1 cellular context compared by ENCODE assay signal in the genomic region with DNA sequence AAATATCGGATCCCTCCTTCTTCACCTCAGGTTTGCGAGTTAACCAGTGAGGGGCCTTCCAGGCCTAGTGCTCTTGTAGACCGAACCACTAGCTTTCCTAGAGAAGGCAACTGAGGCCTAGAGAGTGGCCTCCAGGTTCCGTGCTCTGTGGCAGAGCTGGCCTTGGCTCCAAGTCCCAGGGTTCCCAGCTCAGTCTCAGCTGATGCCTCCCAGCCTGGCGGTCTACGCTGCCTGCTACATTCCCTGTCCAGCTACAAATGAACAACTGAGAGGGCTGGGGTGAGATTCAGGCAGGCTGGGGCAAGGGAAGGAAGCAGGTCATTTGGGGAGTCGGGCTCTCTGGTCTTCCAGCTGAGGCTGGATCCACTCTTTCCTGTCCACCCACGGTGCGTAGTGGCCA.
TF ChIP-seq lines count a peak whose summit lies in the region.

No MANE protein-coding gene starts in this region.

TF ChIP-seq in HepG2, 621 proteins besides CTCF, POLR2A, EP300 and RAD21:
- TF ChIP-seq, protein P1, sequence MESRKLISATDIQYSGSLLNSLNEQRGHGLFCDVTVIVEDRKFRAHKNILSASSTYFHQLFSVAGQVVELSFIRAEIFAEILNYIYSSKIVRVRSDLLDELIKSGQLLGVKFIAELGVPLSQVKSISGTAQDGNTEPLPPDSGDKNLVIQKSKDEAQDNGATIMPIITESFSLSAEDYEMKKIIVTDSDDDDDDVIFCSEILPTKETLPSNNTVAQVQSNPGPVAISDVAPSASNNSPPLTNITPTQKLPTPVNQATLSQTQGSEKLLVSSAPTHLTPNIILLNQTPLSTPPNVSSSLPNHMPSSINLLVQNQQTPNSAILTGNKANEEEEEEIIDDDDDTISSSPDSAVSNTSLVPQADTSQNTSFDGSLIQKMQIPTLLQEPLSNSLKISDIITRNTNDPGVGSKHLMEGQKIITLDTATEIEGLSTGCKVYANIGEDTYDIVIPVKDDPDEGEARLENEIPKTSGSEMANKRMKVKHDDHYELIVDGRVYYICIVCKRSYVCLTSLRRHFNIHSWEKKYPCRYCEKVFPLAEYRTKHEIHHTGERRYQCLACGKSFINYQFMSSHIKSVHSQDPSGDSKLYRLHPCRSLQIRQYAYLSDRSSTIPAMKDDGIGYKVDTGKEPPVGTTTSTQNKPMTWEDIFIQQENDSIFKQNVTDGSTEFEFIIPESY (CRISPR knock-in tag; IDR thresholded peaks at IDR 0.05), result peak; percentile 48
- TF ChIP-seq, protein P2, sequence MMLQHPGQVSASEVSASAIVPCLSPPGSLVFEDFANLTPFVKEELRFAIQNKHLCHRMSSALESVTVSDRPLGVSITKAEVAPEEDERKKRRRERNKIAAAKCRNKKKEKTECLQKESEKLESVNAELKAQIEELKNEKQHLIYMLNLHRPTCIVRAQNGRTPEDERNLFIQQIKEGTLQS (CRISPR knock-in tag; IDR thresholded peaks at IDR 0.05), result no peak
- TF ChIP-seq, protein P3, sequence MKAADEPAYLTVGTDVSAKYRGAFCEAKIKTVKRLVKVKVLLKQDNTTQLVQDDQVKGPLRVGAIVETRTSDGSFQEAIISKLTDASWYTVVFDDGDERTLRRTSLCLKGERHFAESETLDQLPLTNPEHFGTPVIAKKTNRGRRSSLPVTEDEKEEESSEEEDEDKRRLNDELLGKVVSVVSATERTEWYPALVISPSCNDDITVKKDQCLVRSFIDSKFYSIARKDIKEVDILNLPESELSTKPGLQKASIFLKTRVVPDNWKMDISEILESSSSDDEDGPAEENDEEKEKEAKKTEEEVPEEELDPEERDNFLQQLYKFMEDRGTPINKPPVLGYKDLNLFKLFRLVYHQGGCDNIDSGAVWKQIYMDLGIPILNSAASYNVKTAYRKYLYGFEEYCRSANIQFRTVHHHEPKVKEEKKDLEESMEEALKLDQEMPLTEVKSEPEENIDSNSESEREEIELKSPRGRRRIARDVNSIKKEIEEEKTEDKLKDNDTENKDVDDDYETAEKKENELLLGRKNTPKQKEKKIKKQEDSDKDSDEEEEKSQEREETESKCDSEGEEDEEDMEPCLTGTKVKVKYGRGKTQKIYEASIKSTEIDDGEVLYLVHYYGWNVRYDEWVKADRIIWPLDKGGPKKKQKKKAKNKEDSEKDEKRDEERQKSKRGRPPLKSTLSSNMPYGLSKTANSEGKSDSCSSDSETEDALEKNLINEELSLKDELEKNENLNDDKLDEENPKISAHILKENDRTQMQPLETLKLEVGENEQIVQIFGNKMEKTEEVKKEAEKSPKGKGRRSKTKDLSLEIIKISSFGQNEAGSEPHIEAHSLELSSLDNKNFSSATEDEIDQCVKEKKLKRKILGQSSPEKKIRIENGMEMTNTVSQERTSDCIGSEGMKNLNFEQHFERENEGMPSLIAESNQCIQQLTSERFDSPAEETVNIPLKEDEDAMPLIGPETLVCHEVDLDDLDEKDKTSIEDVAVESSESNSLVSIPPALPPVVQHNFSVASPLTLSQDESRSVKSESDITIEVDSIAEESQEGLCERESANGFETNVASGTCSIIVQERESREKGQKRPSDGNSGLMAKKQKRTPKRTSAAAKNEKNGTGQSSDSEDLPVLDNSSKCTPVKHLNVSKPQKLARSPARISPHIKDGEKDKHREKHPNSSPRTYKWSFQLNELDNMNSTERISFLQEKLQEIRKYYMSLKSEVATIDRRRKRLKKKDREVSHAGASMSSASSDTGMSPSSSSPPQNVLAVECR (CRISPR knock-in tag; IDR thresholded peaks at IDR 0.05; ENCODE audit: borderline replicate concordance), result 0 out of 2 replicates have a peak, but pooled peaks have one; percentile 26
